In genomic region chr3:127685708-127686511, GRCh38 we compare ENCODE assay signal across 14 cellular contexts.
"Had no signal": no experiment of that assay in that cellular context is flagged by ENCODE, and none has a peak within 500 bp of the region (broad histone marks: within the 10 kb centered on the region; RNA-seq: fewer than 3 reads in every experiment).

No MANE protein-coding gene starts in this region.

- H3K27me3 Mint-ChIP-seq: natural killer cell treated with Interleukin-12 subunit alpha and Interleukin-12 subunit beta and Interleukin-15 and Interleukin-18, amount 100 ng/mL, for 72 hours; stimulated activated naive B cell treated with anti-CD40 and anti-IgM and Interleukin-4, amounts not matched to agents 10 μg/mL and 1 μg/mL and 100 μg/mL, for 72 hours had no signal

- H3K36me3 ChIP-seq: adrenal gland had no signal

- H3K27me3 ChIP-seq: adrenal gland, gastroesophageal sphincter, heart right ventricle had no signal

- H3K9me3 ChIP-seq: adrenal gland, gastroesophageal sphincter, heart right ventricle had no signal

- H3K27ac ChIP-seq: adrenal gland, gastroesophageal sphincter, heart right ventricle had no signal

- H3K4me3 Mint-ChIP-seq: immature natural killer cell; natural killer cell treated with Interleukin-12 subunit alpha and Interleukin-12 subunit beta and Interleukin-15 and Interleukin-18, amount 100 ng/mL, for 72 hours; stimulated activated naive B cell treated with anti-CD40 and anti-IgM and Interleukin-4, amounts not matched to agents 10 μg/mL and 1 μg/mL and 100 μg/mL, for 72 hours had no signal

- H3K27ac Mint-ChIP-seq: activated naive CD4-positive, alpha-beta T cell treated with anti-CD3 and anti-CD28 coated beads, Interleukin-2, amount 50 U/mL, for 72 hours; immature natural killer cell; natural killer cell treated with Interleukin-12 subunit alpha and Interleukin-12 subunit beta and Interleukin-15 and Interleukin-18, amount 100 ng/mL, for 72 hours; stimulated activated naive B cell treated with anti-CD40 and anti-IgM and Interleukin-4, amounts not matched to agents 10 μg/mL and 1 μg/mL and 100 μg/mL, for 72 hours had no signal

- H3K36me3 Mint-ChIP-seq: activated naive CD4-positive, alpha-beta T cell treated with anti-CD3 and anti-CD28 coated beads, Interleukin-2, amount 50 U/mL, for 72 hours; immature natural killer cell; natural killer cell treated with Interleukin-12 subunit alpha and Interleukin-12 subunit beta and Interleukin-15 and Interleukin-18, amount 100 ng/mL, for 72 hours had no signal

- H3K9me3 Mint-ChIP-seq: activated naive CD4-positive, alpha-beta T cell treated with anti-CD3 and anti-CD28 coated beads, Interleukin-2, amount 50 U/mL, for 72 hours; immature natural killer cell; natural killer cell treated with Interleukin-12 subunit alpha and Interleukin-12 subunit beta and Interleukin-15 and Interleukin-18, amount 100 ng/mL, for 72 hours had no signal

- ATAC-seq: esophagus mucosa; gastroesophageal sphincter; heart right ventricle; natural killer cell treated with Interleukin-12 subunit alpha and Interleukin-12 subunit beta and Interleukin-15 and Interleukin-18, amount 100 ng/mL, for 72 hours had no signal

- H3K4me3 ChIP-seq: adrenal gland, gastroesophageal sphincter, heart right ventricle had no signal

- H3K4me1 ChIP-seq: adrenal gland had no signal

- DNase-seq: activated CD4-positive, alpha-beta T cell treated with anti-CD3 and anti-CD28 coated beads, Interleukin-2, amount 50 U/mL, for 1 hour; activated gamma-delta T cell treated with Interleukin-2 at 50 U/mL for 16 hours; effector CD4-positive, alpha-beta T cell; heart right ventricle; immature natural killer cell; occipital lobe; retina; stimulated activated naive B cell treated with anti-CD40 and anti-IgM and Interleukin-4, amounts not matched to agents 10 μg/mL and 1 μg/mL and 100 μg/mL, for 72 hours; T1000 had no signal
